ENCODE assay signal across 1 cellular context in the genomic region with DNA sequence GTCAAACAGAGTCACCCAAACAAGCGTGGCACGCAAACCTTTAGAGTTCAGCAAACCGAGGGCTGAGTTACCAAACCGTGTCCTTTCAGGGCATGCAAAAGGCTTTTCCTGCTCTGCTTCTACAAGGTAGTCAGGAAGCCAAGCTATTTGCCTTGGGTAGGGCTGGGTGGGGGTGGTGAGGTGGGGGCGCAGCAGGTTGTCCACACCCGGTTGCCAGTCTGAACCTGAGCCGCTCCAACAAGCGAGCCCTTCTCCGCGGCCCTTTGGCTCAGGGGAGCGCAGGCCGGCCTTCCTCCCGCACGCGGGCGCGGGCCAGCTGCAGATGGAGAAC.
TF ChIP-seq lines count a peak whose summit lies in the region.

No MANE protein-coding gene starts in this region.

TF ChIP-seq in WTC11, 78 proteins besides CTCF, POLR2A, EP300 and RAD21 (continued from another document):
- no peak for TF ChIP-seq HMGXB4 (CRISPR knock-in tag; IDR thresholded peaks at IDR 0.05)
- peak; percentile 50 for TF ChIP-seq MAX (CRISPR knock-in tag; IDR thresholded peaks at IDR 0.05)
- TF ChIP-seq ZNF281 (CRISPR knock-in tag; IDR thresholded peaks at IDR 0.05), result no peak
- TF ChIP-seq, protein P1, sequence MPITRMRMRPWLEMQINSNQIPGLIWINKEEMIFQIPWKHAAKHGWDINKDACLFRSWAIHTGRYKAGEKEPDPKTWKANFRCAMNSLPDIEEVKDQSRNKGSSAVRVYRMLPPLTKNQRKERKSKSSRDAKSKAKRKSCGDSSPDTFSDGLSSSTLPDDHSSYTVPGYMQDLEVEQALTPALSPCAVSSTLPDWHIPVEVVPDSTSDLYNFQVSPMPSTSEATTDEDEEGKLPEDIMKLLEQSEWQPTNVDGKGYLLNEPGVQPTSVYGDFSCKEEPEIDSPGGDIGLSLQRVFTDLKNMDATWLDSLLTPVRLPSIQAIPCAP (CRISPR knock-in tag; IDR thresholded peaks at IDR 0.05), result no peak
- TF ChIP-seq PRRX2 (CRISPR knock-in tag; IDR thresholded peaks at IDR 0.05), result no peak
- TF ChIP-seq, protein P2, sequence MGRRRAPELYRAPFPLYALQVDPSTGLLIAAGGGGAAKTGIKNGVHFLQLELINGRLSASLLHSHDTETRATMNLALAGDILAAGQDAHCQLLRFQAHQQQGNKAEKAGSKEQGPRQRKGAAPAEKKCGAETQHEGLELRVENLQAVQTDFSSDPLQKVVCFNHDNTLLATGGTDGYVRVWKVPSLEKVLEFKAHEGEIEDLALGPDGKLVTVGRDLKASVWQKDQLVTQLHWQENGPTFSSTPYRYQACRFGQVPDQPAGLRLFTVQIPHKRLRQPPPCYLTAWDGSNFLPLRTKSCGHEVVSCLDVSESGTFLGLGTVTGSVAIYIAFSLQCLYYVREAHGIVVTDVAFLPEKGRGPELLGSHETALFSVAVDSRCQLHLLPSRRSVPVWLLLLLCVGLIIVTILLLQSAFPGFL (CRISPR knock-in tag; IDR thresholded peaks at IDR 0.05; ENCODE audit: borderline replicate concordance), result no peak
- no peak; the same call in 1 of the 2 replicates for TF ChIP-seq FOXP4 (CRISPR knock-in tag; IDR thresholded peaks at IDR 0.05)
- no peak for TF ChIP-seq KAT7 (CRISPR knock-in tag; IDR thresholded peaks at IDR 0.05; ENCODE audit: borderline replicate concordance)
- TF ChIP-seq, protein P3, sequence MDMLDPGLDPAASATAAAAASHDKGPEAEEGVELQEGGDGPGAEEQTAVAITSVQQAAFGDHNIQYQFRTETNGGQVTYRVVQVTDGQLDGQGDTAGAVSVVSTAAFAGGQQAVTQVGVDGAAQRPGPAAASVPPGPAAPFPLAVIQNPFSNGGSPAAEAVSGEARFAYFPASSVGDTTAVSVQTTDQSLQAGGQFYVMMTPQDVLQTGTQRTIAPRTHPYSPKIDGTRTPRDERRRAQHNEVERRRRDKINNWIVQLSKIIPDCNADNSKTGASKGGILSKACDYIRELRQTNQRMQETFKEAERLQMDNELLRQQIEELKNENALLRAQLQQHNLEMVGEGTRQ (CRISPR knock-in tag; IDR thresholded peaks at IDR 0.05), result 0 out of 2 replicates have a peak, but pooled peaks have one; percentile 3
- no peak for TF ChIP-seq ZNF512 (CRISPR knock-in tag; IDR thresholded peaks at IDR 0.05; ENCODE audit: borderline replicate concordance)
- no peak for TF ChIP-seq CREB1 (CRISPR knock-in tag; IDR thresholded peaks at IDR 0.05)
